Comparison of ENCODE assay signal across 16 cellular contexts in genomic region chr16:89209522-89210044, GRCh38. TPM values are rescaled to one million over a fixed set of nuclear protein-coding genes. Genes with fewer than 3 reads are reported as not detected.
DNase-seq lines count a peak whose midpoint lies in the region; ATAC-seq and TF ChIP-seq lines count a peak whose summit lies in the region.
"Had no signal": no experiment of that assay in that cellular context is flagged by ENCODE, and none has a peak within 500 bp of the region (broad histone marks: within the 10 kb centered on the region; RNA-seq: fewer than 3 reads in every experiment).

No MANE protein-coding gene starts in this region.

- no peak overlapping the region for H3K4me3 Mint-ChIP-seq in nephron progenitor cell

- H3K27me3 Mint-ChIP-seq in nephron progenitor cell (ENCODE audit: low read depth, poor library complexity), result peaks cover 79% of the 10 kb centered on the region

- TF ChIP-seq CTCF in mucosa of descending colon (IDR thresholded peaks at IDR 0.05) (no peak), nephron progenitor cell (IDR thresholded peaks at IDR 0.05) (no peak), upper lobe of right lung (IDR thresholded peaks at IDR 0.05) (no peak)

- no peaks in the 10 kb centered on the region for H3K4me1 ChIP-seq in mucosa of descending colon (ENCODE audit: low read depth)
- no peaks in the 10 kb centered on the region for H3K4me1 ChIP-seq in upper lobe of right lung
- H3K4me1 ChIP-seq: Caco-2 had no signal

- peak; percentile 41 for DNase-seq in Right ventricle myocardium inferior (ENCODE audit: missing footprints)
- DNase-seq in Right ventricle myocardium superior, result no peak
- DNase-seq in mucosa of descending colon, result no peak
- no peak for DNase-seq in SW 1271 (lab: John Stamatoyannopoulos, UW)
- no peak for DNase-seq in nephron progenitor cell
- DNase-seq in upper lobe of right lung, result no peak
- DNase-seq: 8988T, AML-193, DND-41, GDM1, HCEC 1CT had no signal

- no peaks in the 10 kb centered on the region for H3K36me3 ChIP-seq in mucosa of descending colon (ENCODE audit: low read depth)
- no peaks in the 10 kb centered on the region for H3K36me3 ChIP-seq in upper lobe of right lung
- H3K36me3 ChIP-seq: BLaER1 had no signal

- no peaks in the 10 kb centered on the region for H3K36me3 Mint-ChIP-seq in nephron progenitor cell (ENCODE audit: low read depth)
- H3K36me3 Mint-ChIP-seq: CD8-positive, alpha-beta memory T cell had no signal

- ATAC-seq in Right ventricle myocardium inferior, result no peak
- no peak for ATAC-seq in Right ventricle myocardium superior (ENCODE audit: poor library complexity)
- peak; percentile 17 for ATAC-seq in esophagus mucosa
- peak; percentile 48 for ATAC-seq in mucosa of descending colon
- no peak for ATAC-seq in upper lobe of right lung

- H3K9me3 ChIP-seq in mucosa of descending colon (no peaks in the 10 kb centered on the region), upper lobe of right lung (no peaks in the 10 kb centered on the region)
- H3K9me3 ChIP-seq: BLaER1, Caco-2 had no signal

- H3K27ac Mint-ChIP-seq in nephron progenitor cell, result no peak overlapping the region
- H3K27ac Mint-ChIP-seq: CD8-positive, alpha-beta memory T cell had no signal

- intact Hi-C loops in Right ventricle myocardium inferior (cut with DNase I), result no loop called here
- intact Hi-C loops in Right ventricle myocardium superior (cut with DNase I), result no loop called here
- intact Hi-C loops in mucosa of descending colon (cut with DNase I, micrococcal nuclease), result no loop called here
- intact Hi-C loops in upper lobe of right lung (cut with DNase I), result loop anchor here (10.0 kb wide), 1 partner anchor 265 kb away; no protein-coding TSS in a partner anchor

- H3K4me3 ChIP-seq in mucosa of descending colon (no peak overlapping the region), upper lobe of right lung (no peak overlapping the region)
- H3K4me3 ChIP-seq: BLaER1 had no signal

- no peak overlapping the region for H3K27ac ChIP-seq in upper lobe of right lung
- H3K27ac ChIP-seq: BLaER1 had no signal

- H3K27me3 ChIP-seq in upper lobe of right lung, result peaks cover 3% of the 10 kb centered on the region
- H3K27me3 ChIP-seq: BLaER1 had no signal

- H3K9me3 Mint-ChIP-seq in nephron progenitor cell, result no peaks in the 10 kb centered on the region
- H3K9me3 Mint-ChIP-seq: CD8-positive, alpha-beta memory T cell had no signal

- H3K4me1 Mint-ChIP-seq in nephron progenitor cell, result no peaks in the 10 kb centered on the region

RNA-seq across cellular contexts. Expression of gene ZNF778, which starts 7.9 kb away (rescaled TPM):
- 6.9 TPM for total RNA-seq in Right ventricle myocardium inferior
- total RNA-seq in Right ventricle myocardium superior, result 9.9 TPM
- total RNA-seq in esophagus mucosa, result 5.3 TPM
- 1 to 10 TPM; 4.7 to 8.8 (median 7.2) TPM for total RNA-seq in mucosa of descending colon
- 10.3 TPM for total RNA-seq in upper lobe of right lung

RNA-seq across cellular contexts. Expression of gene SLC22A31, which starts 9.2 kb away (rescaled TPM):
- total RNA-seq in Right ventricle myocardium inferior, result not detected
- not detected for total RNA-seq in Right ventricle myocardium superior
- total RNA-seq in esophagus mucosa, result not detected
- total RNA-seq in mucosa of descending colon, result 1 to 10 TPM in 2 of 3 donors, under 1 TPM in 1; 0.35 to 1.8 (median 1.1) TPM
- 136 TPM for total RNA-seq in upper lobe of right lung
- total RNA-seq: CD8-positive, alpha-beta memory T cell; H4 had no signal

RNA-seq across cellular contexts. Expression of gene CDH15, which starts 38.0 kb away (rescaled TPM):
- total RNA-seq in Right ventricle myocardium inferior, result not detected
- total RNA-seq in Right ventricle myocardium superior, result not detected
- total RNA-seq in esophagus mucosa, result not detected
- not detected for total RNA-seq in mucosa of descending colon
- 0.43 TPM for total RNA-seq in upper lobe of right lung
- total RNA-seq: Caco-2; CD8-positive, alpha-beta memory T cell had no signal

Comparison
In these comparisons a context has a peak if more than half of its experiments do, and no peak if none do; other contexts are left out.
1. ATAC-seq: peak in esophagus mucosa (single experiment) and mucosa of descending colon (single experiment); none in Right ventricle myocardium inferior (single experiment), Right ventricle myocardium superior (single experiment) and upper lobe of right lung (single experiment).
2. RNA of gene SLC22A31, which starts 9.2 kb away (total RNA-seq): 136 TPM in upper lobe of right lung (single experiment); 0.35 to 1.8 TPM in mucosa of descending colon, not detected in esophagus mucosa (single experiment), not detected in Right ventricle myocardium inferior (single experiment) and not detected in Right ventricle myocardium superior (single experiment); every median in the first group is over 10 times any median in the second.